12 cellular contexts compared by ENCODE assay signal in genomic region chr1:25259813-25260212, GRCh38. TPM values are rescaled to one million over a fixed set of nuclear protein-coding genes. Genes with fewer than 3 reads are reported as not detected.
DNase-seq lines count a peak whose midpoint lies in the region; ATAC-seq, FAIRE-seq and TF ChIP-seq lines count a peak whose summit lies in the region.
"Not testable (repeated sequence)": the region's sequence is repeated elsewhere in the genome, so short reads cannot be mapped to it uniquely, and the experiment has no call there.
"Had no signal": no experiment of that assay in that cellular context is flagged by ENCODE, and none has a peak within 500 bp of the region (broad histone marks: within the 10 kb centered on the region; RNA-seq: fewer than 3 reads in every experiment).

No MANE protein-coding gene starts in this region.

- not testable (repeated sequence) for H3K36me3 Mint-ChIP-seq in activated CD4-positive, alpha-beta T cell treated with anti-CD3 and anti-CD28 coated beads, Interleukin-2, amount 10 ng/mL, durations not matched to agents 24 days and 14 days (ENCODE audit: low read depth)

- not testable (repeated sequence) for H3K9me3 Mint-ChIP-seq in activated CD4-positive, alpha-beta T cell treated with anti-CD3 and anti-CD28 coated beads, Interleukin-2, amount 10 ng/mL, durations not matched to agents 24 days and 14 days

- H3K18ac ChIP-seq in mesenchymal stem cell (ENCODE audit: low read depth in 1 of 2, low read length in 2 of 2) = not testable (repeated sequence)

- H2BK120ac ChIP-seq in mesenchymal stem cell (ENCODE audit: low read depth, low read length) = not testable (repeated sequence)

- not testable (repeated sequence) for H3K4ac ChIP-seq in mesenchymal stem cell (ENCODE audit: low read depth in 1 of 2, low read length in 2 of 2)

- H3K27ac ChIP-seq in PC-9 (0 out of 2 replicates have a peak overlapping the region, but pooled peaks have one; percentile 19), brain microvascular endothelial cell (peak overlapping the region; percentile 49)
- not testable (repeated sequence) for H3K27ac ChIP-seq in fibroblast of lung (ENCODE audit: insufficient read depth, low read length); mesenchymal stem cell (ENCODE audit: low read length, poor library complexity, severe bottlenecking); upper lobe of right lung

- CTCF ChIA-PET in PC-9 (lab: Charles Lee) = not testable (repeated sequence)

- H3K36me3 ChIP-seq in PC-9 (ENCODE audit: low read depth); brain microvascular endothelial cell (replicated peaks); fibroblast of lung (ENCODE audit: control insufficient read depth, insufficient read depth, low read length); mesenchymal stem cell (ENCODE audit: control insufficient read depth in 1 of 2, insufficient read depth in 2 of 2, low read depth in 1 of 2, low read length in 2 of 2); upper lobe of right lung: not testable (repeated sequence)

- H3K14ac ChIP-seq in mesenchymal stem cell (ENCODE audit: low read length in 2 of 2) = not testable (repeated sequence)

- H2BK5ac ChIP-seq in mesenchymal stem cell (ENCODE audit: low read depth, low read length, poor library complexity, severe bottlenecking) = not testable (repeated sequence)

- intact Hi-C loops in PC-9 (cut with micrococcal nuclease; ENCODE audit: unreplicated experiment); activated CD4-positive, alpha-beta T cell treated with anti-CD3 and anti-CD28 coated beads, Interleukin-2, amount 10 ng/mL, durations not matched to agents 24 days and 14 days (cut with micrococcal nuclease); upper lobe of right lung (cut with DNase I): not testable (repeated sequence)

- ATAC-seq in upper lobe of right lung = peak; percentile 19

- not testable (repeated sequence) for H3K23ac ChIP-seq in mesenchymal stem cell (ENCODE audit: low read length in 2 of 2)

- TF ChIP-seq CTCF in D721Med (IDR thresholded peaks at IDR 0.05; ENCODE audit: insufficient read depth, missing control alignments) = peak; percentile 11
- TF ChIP-seq CTCF in HFF-Myc (IDR thresholded peaks at IDR 0.05; ENCODE audit: low read depth, low read length, missing control alignments) = peak; percentile 3
- TF ChIP-seq CTCF in PC-9 (conservative IDR thresholded peaks at IDR 0.05); upper lobe of right lung (IDR thresholded peaks at IDR 0.05): not testable (repeated sequence)
- TF ChIP-seq CTCF in brain microvascular endothelial cell (IDR thresholded peaks at IDR 0.05; ENCODE audit: low read depth, low read length, missing control alignments) = peak; percentile 44
- TF ChIP-seq CTCF in fibroblast of lung (conservative IDR thresholded peaks at IDR 0.05 in 1 of 2, IDR thresholded peaks at IDR 0.05 in 1 of 2; ENCODE audit: low read depth in 1 of 2, low read length in 2 of 2) = peak in 1 of 2 donors; percentile 22

- not testable (repeated sequence) for H3K27me3 ChIP-seq in PC-9 (ENCODE audit: insufficient read depth, low read depth); brain microvascular endothelial cell (replicated peaks); fibroblast of lung (ENCODE audit: control insufficient read depth, insufficient read depth, low read length); mesenchymal stem cell (ENCODE audit: control insufficient read depth in 1 of 2, insufficient read depth in 1 of 2, low read length in 2 of 2); upper lobe of right lung

- in situ Hi-C loops in brain microvascular endothelial cell (cut with HindIII; ENCODE audit: low pct_ligation_motif_present, low sequenced_read_pairs) = not testable (repeated sequence)

- FAIRE-seq in D721Med (lab: Jason Lieb, UNC) = not testable (repeated sequence)

- not testable (repeated sequence) for H3K4me3 ChIP-seq in HFF-Myc (replicated peaks; ENCODE audit: low read depth, low read length); PC-9; brain microvascular endothelial cell (ENCODE audit: low read depth, low read length); fibroblast of lung (replicated peaks in 1 of 4; ENCODE audit: control extremely low read depth in 1 of 4, insufficient read depth in 1 of 4, low read depth in 3 of 4, low read length in 4 of 4); mesenchymal stem cell (ENCODE audit: insufficient read depth in 1 of 2, low read depth in 1 of 2, low read length in 2 of 2); upper lobe of right lung

- H2AK5ac ChIP-seq in mesenchymal stem cell (ENCODE audit: low read length, severe bottlenecking) = not testable (repeated sequence)

- H4K91ac ChIP-seq in mesenchymal stem cell (ENCODE audit: low read length) = not testable (repeated sequence)

- H2BK12ac ChIP-seq in mesenchymal stem cell (ENCODE audit: low read length in 2 of 2) = not testable (repeated sequence)

- peaks cover 13% of the 10 kb centered on the region for H3K79me1 ChIP-seq in mesenchymal stem cell (replicated peaks; ENCODE audit: low read length, poor library complexity, severe bottlenecking)

- H2BK15ac ChIP-seq in mesenchymal stem cell (ENCODE audit: low read depth, poor library complexity, severe bottlenecking) = not testable (repeated sequence)

- H3K9ac ChIP-seq in fibroblast of lung (ENCODE audit: insufficient read depth, low read length) = not testable (repeated sequence)
- H3K9ac ChIP-seq in mesenchymal stem cell (ENCODE audit: low read length) = peak overlapping the region; percentile 44

- POLR2A ChIA-PET in PC-9 (lab: Charles Lee; ENCODE audit: unreplicated experiment) = not testable (repeated sequence)

- H3K9me2 ChIP-seq in PC-9 (ENCODE audit: insufficient read depth) = not testable (repeated sequence)

- H3K4me1 ChIP-seq in PC-9 (replicated peaks; ENCODE audit: insufficient read depth); fibroblast of lung (ENCODE audit: control insufficient read depth, extremely low read depth, insufficient read depth, low read length); mesenchymal stem cell (ENCODE audit: control insufficient read depth, insufficient read depth, low read depth, low read length); upper lobe of right lung: not testable (repeated sequence)

- WGBS in mesenchymal stem cell = no CpG with 5 or more reads among the region's 7 CpGs

- H3F3A ChIP-seq in PC-9 (ENCODE audit: insufficient read depth, low read depth) = not testable (repeated sequence)

- not testable (repeated sequence) for H3K79me2 ChIP-seq in PC-9 (ENCODE audit: low read depth); fibroblast of lung (ENCODE audit: control insufficient read depth, insufficient read depth, low read length)

- H2AFZ ChIP-seq in PC-9; fibroblast of lung (ENCODE audit: low read length); mesenchymal stem cell (ENCODE audit: low read depth, low read length): not testable (repeated sequence)

- BruUV-seq in PC-9 (replicated peaks; lab: Mats Ljungman, UMichigan) = not testable (repeated sequence)

- not testable (repeated sequence) for H3K27me3 Mint-ChIP-seq in activated CD4-positive, alpha-beta T cell treated with anti-CD3 and anti-CD28 coated beads, Interleukin-2, amount 10 ng/mL, durations not matched to agents 24 days and 14 days

- H4K8ac ChIP-seq in mesenchymal stem cell (ENCODE audit: low read length) = not testable (repeated sequence)

- DNase-seq in D721Med (ENCODE audit: insufficient read length, low spot score); HFF-Myc (ENCODE audit: extremely low read depth, low read depth); PC-9; activated CD4-positive, alpha-beta T cell treated with anti-CD3 and anti-CD28 coated beads, Interleukin-2, amount 10 ng/mL, durations not matched to agents 24 days and 14 days; upper lobe of right lung: not testable (repeated sequence)
- DNase-seq in brain microvascular endothelial cell (peak; percentile 29), fibroblast of lung (ENCODE audit: low read depth in 2 of 2) (peak; percentile 17 to 20), mesenchymal stem cell (peak; percentile 57)

- not testable (repeated sequence) for H4K20me1 ChIP-seq in PC-9 (ENCODE audit: insufficient read depth); fibroblast of lung (ENCODE audit: control insufficient read depth, extremely low read depth, insufficient read depth, low read length)

- H3K4me2 ChIP-seq in PC-9; fibroblast of lung (ENCODE audit: extremely low read depth, insufficient read depth, low read length); mesenchymal stem cell (ENCODE audit: low read length, poor library complexity, severe bottlenecking): not testable (repeated sequence)

- peak overlapping the region; percentile 56 for H3K27ac Mint-ChIP-seq in activated CD4-positive, alpha-beta T cell treated with anti-CD3 and anti-CD28 coated beads, Interleukin-2, amount 10 ng/mL, durations not matched to agents 24 days and 14 days

- H3K9me3 ChIP-seq in PC-9 (ENCODE audit: insufficient read depth, low read depth); fibroblast of lung (ENCODE audit: control insufficient read depth, insufficient read depth, low read depth, low read length); mesenchymal stem cell (ENCODE audit: control insufficient read depth, low read length); upper lobe of right lung: not testable (repeated sequence)

- not testable (repeated sequence) for H3K4me1 Mint-ChIP-seq in activated CD4-positive, alpha-beta T cell treated with anti-CD3 and anti-CD28 coated beads, Interleukin-2, amount 10 ng/mL, durations not matched to agents 24 days and 14 days

- not testable (repeated sequence) for H3K4me3 Mint-ChIP-seq in activated CD4-positive, alpha-beta T cell treated with anti-CD3 and anti-CD28 coated beads, Interleukin-2, amount 10 ng/mL, durations not matched to agents 24 days and 14 days

RNA-seq across cellular contexts. Expression of gene RHD, which starts 12.5 kb away (rescaled TPM):
- not detected in 2 replicates for total RNA-seq in PC-9 (2021)
- total RNA-seq in activated CD4-positive, alpha-beta T cell treated with anti-CD3 and anti-CD28 coated beads, Interleukin-2, amount 10 ng/mL, durations not matched to agents 24 days and 14 days = not detected in 2 replicates
- not detected in 2 replicates for total RNA-seq in fibroblast of lung
- not detected in 2 replicates for polyA plus RNA-seq in fibroblast of lung
- polyA plus RNA-seq in fibroblast of lung (2012) = not detected in 2 replicates
- polyA minus RNA-seq in fibroblast of lung (ENCODE audit: low replicate concordance) = not detected in 2 replicates
- not detected for polyA plus RNA-seq in mesenchymal stem cell (2013, experiment 1 of 2)
- polyA plus RNA-seq in mesenchymal stem cell (2013, experiment 2 of 2) = not detected
- total RNA-seq in upper lobe of right lung = not detected
- total RNA-seq: activated B cell treated with CpG ODN at 0.5 μM for 24 hours; body of pancreas; naive thymus-derived CD8-positive, alpha-beta T cell had no signal
- polyA plus RNA-seq: psoas muscle had no signal

RNA-seq across cellular contexts. Expression of gene RSRP1, which starts 12.6 kb away (rescaled TPM):
- total RNA-seq in PC-9 (2021) (113 and 163 TPM in 2 replicates), fibroblast of lung (123 and 128 TPM in 2 replicates), upper lobe of right lung (155 TPM)
- total RNA-seq in activated CD4-positive, alpha-beta T cell treated with anti-CD3 and anti-CD28 coated beads, Interleukin-2, amount 10 ng/mL, durations not matched to agents 24 days and 14 days = 117 and 118 TPM in 2 replicates
- 21.2 and 37.9 TPM in 2 replicates for polyA plus RNA-seq in fibroblast of lung
- 12.8 and 21.4 TPM in 2 replicates for polyA plus RNA-seq in fibroblast of lung (2012)
- polyA minus RNA-seq in fibroblast of lung (ENCODE audit: low replicate concordance) = 5.2 and 7.0 TPM in 2 replicates
- polyA plus RNA-seq in mesenchymal stem cell (2013, experiment 1 of 2) = 41.2 TPM
- 41.3 TPM for polyA plus RNA-seq in mesenchymal stem cell (2013, experiment 2 of 2)

RNA-seq across cellular contexts. Expression of gene SYF2, which starts 27.5 kb away (rescaled TPM):
- 48.1 and 55.0 TPM in 2 replicates for total RNA-seq in PC-9 (2021)
- 36.9 and 40.7 TPM in 2 replicates for total RNA-seq in activated CD4-positive, alpha-beta T cell treated with anti-CD3 and anti-CD28 coated beads, Interleukin-2, amount 10 ng/mL, durations not matched to agents 24 days and 14 days
- 42.4 and 55.0 TPM in 2 replicates for total RNA-seq in fibroblast of lung
- 36.2 and 41.6 TPM in 2 replicates for polyA plus RNA-seq in fibroblast of lung
- 38.3 and 44.2 TPM in 2 replicates for polyA plus RNA-seq in fibroblast of lung (2012)
- polyA minus RNA-seq in fibroblast of lung (ENCODE audit: low replicate concordance) = not detected in 2 replicates
- polyA plus RNA-seq in mesenchymal stem cell (2013, experiment 1 of 2) = 74.2 TPM
- polyA plus RNA-seq in mesenchymal stem cell (2013, experiment 2 of 2) = 74.8 TPM
- total RNA-seq in upper lobe of right lung = 38.8 TPM
